Comparison of ENCODE assay signal across 8 cellular contexts in the genomic region with DNA sequence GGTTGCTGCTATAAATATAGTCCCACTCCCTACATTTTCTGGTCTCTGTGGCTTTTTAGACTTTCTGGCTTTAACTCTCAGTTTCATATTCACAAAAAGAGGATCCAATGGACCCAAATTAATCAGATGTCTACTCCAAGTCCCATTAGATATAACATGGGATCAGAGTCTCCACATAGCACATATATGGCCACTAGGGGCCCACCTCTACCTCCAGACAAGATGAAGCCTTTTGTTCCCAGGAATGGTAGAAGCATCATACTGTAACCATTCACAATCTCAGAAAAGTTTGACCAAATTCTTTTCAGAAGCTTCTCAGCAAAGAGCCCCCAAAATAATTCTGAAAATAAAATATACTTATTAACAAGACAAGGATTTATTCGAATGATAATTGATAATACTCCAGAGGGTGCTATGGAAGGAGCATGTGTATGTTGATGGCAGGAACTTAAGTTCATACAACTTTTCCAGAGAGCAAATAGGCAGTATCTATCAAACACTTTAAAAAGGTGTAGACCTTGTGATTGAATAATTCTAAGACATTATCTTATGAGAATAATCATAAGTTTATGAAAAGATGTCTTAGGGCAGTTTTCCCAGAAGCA.
DNase-seq lines count a peak whose midpoint lies in the region; ATAC-seq and TF ChIP-seq lines count a peak whose summit lies in the region.

No MANE protein-coding gene starts in this region.

- H3K36me3 ChIP-seq in cardiac muscle cell (no peaks in the 10 kb centered on the region), neuronal stem cell (replicated peaks in 1 of 2; ENCODE audit: control insufficient read depth in 2 of 2, insufficient read depth in 2 of 2, low read length in 2 of 2) (no peaks in the 10 kb centered on the region), esophagus muscularis mucosa (no peaks in the 10 kb centered on the region)

- H2AK5ac ChIP-seq in H9 (ENCODE audit: insufficient read length, low read length) (no peak overlapping the region), neuronal stem cell (ENCODE audit: low read depth, low read length) (no peak overlapping the region)

- H3K23me2 ChIP-seq in H9 (ENCODE audit: insufficient read length, low read depth, low read length, poor library complexity, severe bottlenecking), result no peaks in the 10 kb centered on the region

- DNase-seq in cardiac muscle cell (ENCODE audit: low read depth in 1 of 2, low spot score in 1 of 2) (peak; percentile 12 to 46), Right ventricle myocardium superior (no peak), H9 (no peak), NCI-H1417 (lab: John Stamatoyannopoulos, UW) (peak in 2 of 3 experiments; percentile 36 to 79), dorsolateral prefrontal cortex (peak in 2 of 10 donors; percentile 29 to 36), neuronal stem cell (ENCODE audit: low spot score) (peak; percentile 12), esophagus muscularis mucosa (ENCODE audit: extremely low spot score) (no peak), UCSD-AML1 (lab: John Stamatoyannopoulos, UW; ENCODE audit: unreplicated experiment) (no peak)

- no peak overlapping the region for H3T11ph ChIP-seq in H9 (ENCODE audit: low read length)

- H2BK120ac ChIP-seq in H9 (ENCODE audit: low read depth, low read length, poor library complexity, severe bottlenecking) (no peak overlapping the region), neuronal stem cell (ENCODE audit: low read depth, low read length) (no peak overlapping the region)

- H3K27ac ChIP-seq in cardiac muscle cell (no peak overlapping the region), H9 (ENCODE audit: insufficient read length, low read depth, low read length) (no peak overlapping the region), dorsolateral prefrontal cortex (peak overlapping the region in 3 of 59 donors; percentile 2 to 49 (median 11)), neuronal stem cell (replicated peaks; ENCODE audit: low read length) (no peak overlapping the region), esophagus muscularis mucosa (replicated peaks in 1 of 4) (no peak overlapping the region)

- H3K14ac ChIP-seq in H9 (ENCODE audit: insufficient read depth, low read length), result no peak overlapping the region
- H3K14ac ChIP-seq in neuronal stem cell (ENCODE audit: low read length), result no peak overlapping the region

- no peaks in the 10 kb centered on the region for H3K27me3 ChIP-seq in cardiac muscle cell
- H3K27me3 ChIP-seq in H9 (ENCODE audit: insufficient read depth, low read length), result no peaks in the 10 kb centered on the region
- H3K27me3 ChIP-seq in dorsolateral prefrontal cortex, result no peaks in the 10 kb centered on the region
- H3K27me3 ChIP-seq in neuronal stem cell (ENCODE audit: control insufficient read depth in 3 of 3, insufficient read depth in 3 of 3, low read depth in 1 of 3, low read length in 3 of 3), result no peaks in the 10 kb centered on the region
- no peaks in the 10 kb centered on the region for H3K27me3 ChIP-seq in esophagus muscularis mucosa

- H3K79me1 ChIP-seq in H9 (ENCODE audit: insufficient read depth, low read depth, low read length, poor library complexity, severe bottlenecking) (no peaks in the 10 kb centered on the region), neuronal stem cell (ENCODE audit: low read depth, low read length) (no peaks in the 10 kb centered on the region)

- H3K4me3 ChIP-seq in cardiac muscle cell, result no peak overlapping the region
- H3K4me3 ChIP-seq in dorsolateral prefrontal cortex, result no peak overlapping the region
- no peak overlapping the region for H3K4me3 ChIP-seq in neuronal stem cell (ENCODE audit: low read length in 2 of 2)
- H3K4me3 ChIP-seq in esophagus muscularis mucosa, result no peak overlapping the region

- ATAC-seq in Right ventricle myocardium superior (ENCODE audit: poor library complexity), result no peak

- H3K27ac Mint-ChIP-seq in H9, result no peak overlapping the region; a peak in 1 of 7 replicates

- H2BK15ac ChIP-seq in H9 (ENCODE audit: low read depth, low read length) (no peak overlapping the region), neuronal stem cell (ENCODE audit: low read length) (no peak overlapping the region)

- peaks cover 0 to 2% of the 10 kb centered on the region in 2 experiments; a peak in 1 of 5 replicates for H3K9me3 Mint-ChIP-seq in H9

- no peak overlapping the region for H3K56ac ChIP-seq in H9 (ENCODE audit: insufficient read length, low read depth, low read length)

- no peak overlapping the region for H3K4me3 Mint-ChIP-seq in H9

- H4K8ac ChIP-seq in H9 (replicated peaks; ENCODE audit: insufficient read length, low read depth, low read length) (no peak overlapping the region), neuronal stem cell (ENCODE audit: low read depth, low read length) (no peak overlapping the region)

- H4K91ac ChIP-seq in H9 (ENCODE audit: insufficient read length, low read depth, low read length) (no peak overlapping the region), neuronal stem cell (ENCODE audit: low read depth, low read length, poor library complexity) (no peak overlapping the region)

- H3K79me2 ChIP-seq in H9 (ENCODE audit: insufficient read depth, low read length), result no peaks in the 10 kb centered on the region

- no peak for TF ChIP-seq POLR2A in esophagus muscularis mucosa (IDR thresholded peaks at IDR 0.05; ENCODE audit: low read depth)

- no peaks in the 10 kb centered on the region for H4K20me1 ChIP-seq in H9 (ENCODE audit: control insufficient read depth, insufficient read depth, insufficient read length)

- no peak overlapping the region for H2AFZ ChIP-seq in H9 (ENCODE audit: low read length)
- no peak overlapping the region for H2AFZ ChIP-seq in neuronal stem cell (ENCODE audit: low read length)

- H3K9ac ChIP-seq in H9 (ENCODE audit: extremely low read depth, insufficient read length, low read length) (no peak overlapping the region), neuronal stem cell (ENCODE audit: low read depth, low read length, poor library complexity) (no peak overlapping the region)

- TF ChIP-seq EP300 in esophagus muscularis mucosa (IDR thresholded peaks at IDR 0.05), result no peak

- no peak overlapping the region for H2BK20ac ChIP-seq in H9 (ENCODE audit: low read depth, low read length, poor library complexity, severe bottlenecking)

- H3K23ac ChIP-seq in H9 (ENCODE audit: insufficient read length, low read depth, low read length), result no peak overlapping the region
- no peak overlapping the region for H3K23ac ChIP-seq in neuronal stem cell (ENCODE audit: low read depth, low read length, poor library complexity)

- no peaks in the 10 kb centered on the region for H3K4me1 ChIP-seq in cardiac muscle cell (ENCODE audit: low read depth)
- no peaks in the 10 kb centered on the region; the same call in 1 of the 2 replicates for H3K4me1 ChIP-seq in H9 (ENCODE audit: insufficient read depth, low read length)
- H3K4me1 ChIP-seq in neuronal stem cell (ENCODE audit: control insufficient read depth in 2 of 2, insufficient read depth in 1 of 2, low read depth in 1 of 2, low read length in 2 of 2), result no peaks in the 10 kb centered on the region
- no peaks in the 10 kb centered on the region for H3K4me1 ChIP-seq in esophagus muscularis mucosa

- H3K27me3 Mint-ChIP-seq in H9 (ENCODE audit: low read depth), result no peaks in the 10 kb centered on the region

- no peaks in the 10 kb centered on the region for H3K9me3 ChIP-seq in cardiac muscle cell (ENCODE audit: low read depth)
- no peaks in the 10 kb centered on the region for H3K9me3 ChIP-seq in H9 (ENCODE audit: control insufficient read depth, low read depth, low read length)
- no peaks in the 10 kb centered on the region for H3K9me3 ChIP-seq in neuronal stem cell (replicated peaks in 1 of 2; ENCODE audit: control insufficient read depth in 2 of 2, insufficient read depth in 1 of 2, low read depth in 1 of 2, low read length in 2 of 2)
- no peaks in the 10 kb centered on the region for H3K9me3 ChIP-seq in esophagus muscularis mucosa

- H3K18ac ChIP-seq in H9 (ENCODE audit: insufficient read length, low read depth, low read length) (no peak overlapping the region), neuronal stem cell (ENCODE audit: low read length) (no peak overlapping the region)

- no peaks in the 10 kb centered on the region; a peak in 1 of 7 replicates for H3K36me3 Mint-ChIP-seq in H9 (ENCODE audit: insufficient read depth in 1 of 3, low read depth in 3 of 3)

- TF ChIP-seq CTCF in cardiac muscle cell (IDR thresholded peaks at IDR 0.05; ENCODE audit: low read depth, low read length), result peak; percentile 33
- TF ChIP-seq CTCF in H9 (conservative IDR thresholded peaks at IDR 0.05), result peak; percentile 85
- peak; percentile 37 to 73 (median 57) for TF ChIP-seq CTCF in dorsolateral prefrontal cortex (IDR thresholded peaks at IDR 0.05 in 54 of 56, conservative IDR thresholded peaks at IDR 0.05 in 2 of 56; ENCODE audit: low read depth in 1 of 56, partially characterized antibody in 56 of 56)
- peak in 1 of 3 experiments; percentile 31 for TF ChIP-seq CTCF in esophagus muscularis mucosa (IDR thresholded peaks at IDR 0.05)

- no peak overlapping the region for H3K4ac ChIP-seq in H9 (ENCODE audit: low read depth, low read length)
- no peak overlapping the region for H3K4ac ChIP-seq in neuronal stem cell (ENCODE audit: low read length)

- intact Hi-C loops in Right ventricle myocardium superior (cut with DNase I) (no loop called here), dorsolateral prefrontal cortex (cut with DNase I) (no loop called here), esophagus muscularis mucosa (cut with DNase I) (no loop called here)

- no peak overlapping the region for H2BK5ac ChIP-seq in H9 (ENCODE audit: insufficient read length, low read length)
- H2BK5ac ChIP-seq in neuronal stem cell (ENCODE audit: low read length), result no peak overlapping the region

- no CpG with 5 or more reads among the region's 1 CpG for WGBS in H9 (ENCODE audit: extremely low coverage, insufficient read length, low lambda C conversion rate)
- no CpG with 5 or more reads among the region's 1 CpG for WGBS in neuronal stem cell (ENCODE audit: extremely low coverage in 2 of 2, insufficient read length in 2 of 2, insufficient replicate concordance in 1 of 2), 2 donors
- 29% methylated on average over 1 of the region's 1 CpG for WGBS in esophagus muscularis mucosa

- H3K4me1 Mint-ChIP-seq in H9, result peaks cover 7 to 10% of the 10 kb centered on the region in 2 experiments

- H3K4me2 ChIP-seq in H9 (ENCODE audit: insufficient read depth, insufficient read length, low read length) (no peak overlapping the region), neuronal stem cell (ENCODE audit: insufficient read depth, low read length, poor library complexity, severe bottlenecking) (no peak overlapping the region)

- H2BK12ac ChIP-seq in H9 (ENCODE audit: insufficient read length, low read depth, low read length) (no peak overlapping the region), neuronal stem cell (ENCODE audit: low read length) (no peak overlapping the region)

- no peak overlapping the region for H4K5ac ChIP-seq in H9 (ENCODE audit: insufficient read length, low read depth, low read length)

Comparison
In these comparisons a context has a peak if more than half of its experiments do, and no peak if none do; other contexts are left out.
1. DNase-seq: peak in cardiac muscle cell (2 of 2), NCI-H1417 (2 of 3) and neuronal stem cell (single experiment); none in Right ventricle myocardium superior (single experiment), H9 (single experiment), esophagus muscularis mucosa (single experiment) and UCSD-AML1 (single experiment).